In genomic region chr17:41107941-41108445, GRCh38 we compare ENCODE assay signal across 29 cellular contexts. TPM values are rescaled to one million over a fixed set of nuclear protein-coding genes. Genes with fewer than 3 reads are reported as not detected.
DNase-seq lines count a peak whose midpoint lies in the region; ATAC-seq and TF ChIP-seq lines count a peak whose summit lies in the region.
"Had no signal": no experiment of that assay in that cellular context is flagged by ENCODE, and none has a peak within 500 bp of the region (broad histone marks: within the 10 kb centered on the region; RNA-seq: fewer than 3 reads in every experiment).

No MANE protein-coding gene starts in this region.

- peak overlapping the region; percentile 53; the same call in 1 of the 2 replicates for H4K91ac ChIP-seq in IMR-90 (ENCODE audit: insufficient read depth, low read depth, low read length)

- peak overlapping the region; percentile 20; the same call in 1 of the 2 replicates for H2AK5ac ChIP-seq in IMR-90 (ENCODE audit: low read depth, low read length)

- no peaks in the 10 kb centered on the region for H3F3A ChIP-seq in DOHH2 (ENCODE audit: control insufficient read depth, insufficient read depth)

- H3K4me3 ChIP-seq in DOHH2 (ENCODE audit: low read length) (0 out of 2 replicates have a peak overlapping the region, but pooled peaks have one; percentile 31), IMR-90 (ENCODE audit: insufficient read depth, low read depth, low read length) (no peak overlapping the region; the same call in 1 of the 2 replicates), skeletal muscle satellite cell (ENCODE audit: low read length) (no peak overlapping the region)
- H3K4me3 ChIP-seq: dorsolateral prefrontal cortex, sigmoid colon had no signal

- H3K14ac ChIP-seq in IMR-90 (replicated peaks; ENCODE audit: low read depth, low read length): peak overlapping the region; percentile 57

- H3K9ac ChIP-seq in IMR-90 (ENCODE audit: low read depth, low read length) (no peak overlapping the region), skeletal muscle satellite cell (ENCODE audit: low read depth, low read length) (peak overlapping the region; percentile 18)
- H3K9ac ChIP-seq: parathyroid adenoma had no signal

- POLR2A ChIA-PET in IMR-90 (lab: Charles Lee; ENCODE audit: unreplicated experiment): interaction anchor here (1.1 kb wide), 1 partner anchor 28 kb away, joined by 3 read pairs; no protein-coding TSS in a partner anchor

- H3K27ac Mint-ChIP-seq in endothelial cell (ENCODE audit: unreplicated experiment): peak overlapping the region; percentile 15
- H3K27ac Mint-ChIP-seq: activated CD8-positive, alpha-beta T cell treated with anti-CD3 and anti-CD28 coated beads for 36 hours; natural killer cell; stimulated activated memory B cell treated with anti-CD40 and anti-IgM and Interleukin-4, amounts not matched to agents 10 μg/mL and 1 μg/mL and 100 μg/mL, for 72 hours; T-helper 2 cell treated with Interferon-gamma antibody and Interleukin-4, amounts not matched to agents 5 μg/mL and 100 μg/mL, for 36 hours had no signal

- H3K56ac ChIP-seq in IMR-90 (ENCODE audit: extremely low read depth, insufficient read depth, low read length): no peak overlapping the region

- dilution Hi-C loops in IMR-90 (cut with HindIII; ENCODE audit: low sequenced_read_pairs, unreplicated experiment): no loop called here

- no peaks in the 10 kb centered on the region for H3K9me2 ChIP-seq in DOHH2 (replicated peaks; ENCODE audit: control insufficient read depth, low read length)

- H3K27ac ChIP-seq in DOHH2 (ENCODE audit: low read depth, low read length) (no peak overlapping the region), IMR-90 (ENCODE audit: insufficient read depth, low read length) (no peak overlapping the region)
- H3K27ac ChIP-seq: dorsolateral prefrontal cortex, parathyroid adenoma, sigmoid colon had no signal

- no peaks in the 10 kb centered on the region for H3K27me3 ChIP-seq in DOHH2 (ENCODE audit: control insufficient read depth, low read length)
- H3K27me3 ChIP-seq in IMR-90 (ENCODE audit: control insufficient read depth, insufficient read depth, low read length): no peaks in the 10 kb centered on the region
- no peaks in the 10 kb centered on the region for H3K27me3 ChIP-seq in skeletal muscle satellite cell (ENCODE audit: control insufficient read depth, insufficient read depth, low read length)
- H3K27me3 ChIP-seq: sigmoid colon had no signal

- peak overlapping the region; percentile 68 for H2BK120ac ChIP-seq in IMR-90 (ENCODE audit: low read depth, low read length)

- peak overlapping the region; percentile 87; the same call in 1 of the 2 replicates for H3K18ac ChIP-seq in IMR-90 (ENCODE audit: low read depth, low read length)

- H3K27me3 Mint-ChIP-seq in endothelial cell (ENCODE audit: unreplicated experiment): no peaks in the 10 kb centered on the region

- H3K4me1 ChIP-seq in DOHH2 (ENCODE audit: control insufficient read depth, low read length) (peaks cover 15% of the 10 kb centered on the region), IMR-90 (ENCODE audit: control insufficient read depth, insufficient read depth, low read length) (0 out of 2 replicates have a peak, but pooled peaks cover 2% of the 10 kb centered on the region), skeletal muscle satellite cell (ENCODE audit: control insufficient read depth, insufficient read depth, low read length) (peaks cover 23% of the 10 kb centered on the region)
- H3K4me1 ChIP-seq: Caco-2, parathyroid adenoma, sigmoid colon had no signal

- H3K9me3 Mint-ChIP-seq in endothelial cell (ENCODE audit: unreplicated experiment): no peaks in the 10 kb centered on the region
- H3K9me3 Mint-ChIP-seq: activated CD8-positive, alpha-beta T cell treated with anti-CD3 and anti-CD28 coated beads for 36 hours; natural killer cell had no signal

- H2BK15ac ChIP-seq in IMR-90 (ENCODE audit: low read depth, low read length): peak overlapping the region; percentile 49; the same call in 1 of the 3 replicates

- H3K4me1 Mint-ChIP-seq in endothelial cell (ENCODE audit: unreplicated experiment): peaks cover 6% of the 10 kb centered on the region
- H3K4me1 Mint-ChIP-seq: natural killer cell had no signal

- H3K79me2 ChIP-seq in DOHH2 (ENCODE audit: control insufficient read depth, low read length): no peaks in the 10 kb centered on the region
- H3K79me2 ChIP-seq: parathyroid adenoma had no signal

- no peaks in the 10 kb centered on the region for H3K36me3 Mint-ChIP-seq in endothelial cell (ENCODE audit: low read depth, unreplicated experiment)
- H3K36me3 Mint-ChIP-seq: natural killer cell had no signal

- peak overlapping the region; percentile 50 to 53 for H4K8ac ChIP-seq in IMR-90 (ENCODE audit: low read depth in 2 of 2, low read length in 2 of 2)

- no TSS peak for BruUV-seq in IMR-90 (replicated peaks; lab: Mats Ljungman, UMichigan)

- H4K20me1 ChIP-seq in DOHH2 (ENCODE audit: control insufficient read depth, insufficient read depth, low read depth, low read length) (no peaks in the 10 kb centered on the region), IMR-90 (ENCODE audit: insufficient read depth, low read length) (no peaks in the 10 kb centered on the region)

- H3K9me3 ChIP-seq in DOHH2 (ENCODE audit: control insufficient read depth, insufficient read depth, low read length): peaks cover 12% of the 10 kb centered on the region
- H3K9me3 ChIP-seq in IMR-90 (ENCODE audit: control insufficient read depth, insufficient read depth, low read length): no peaks in the 10 kb centered on the region
- H3K9me3 ChIP-seq in skeletal muscle satellite cell (replicated peaks; ENCODE audit: low read length): peaks cover under 1% of the 10 kb centered on the region
- H3K9me3 ChIP-seq: sigmoid colon had no signal

- DNase-seq in IMR-90 (peak; percentile 29), endothelial cell (ENCODE audit: low spot score) (no peak), NOMO-1 treated with DMSO at 0.1 percent for 48 hours (lab: John Stamatoyannopoulos, UW; ENCODE audit: unreplicated experiment) (no peak), DMS79 treated with DMSO at 0.1 percent for 48 hours (lab: John Stamatoyannopoulos, UW) (no peak)
- DNase-seq: activated CD4-positive, CD25-positive, alpha-beta regulatory T cell; activated CD8-positive, alpha-beta T cell treated with anti-CD3 and anti-CD28 coated beads for 36 hours; activated naive CD4-positive, alpha-beta T cell; amygdala; Caco-2; central memory CD4-positive, alpha-beta T cell; dorsolateral prefrontal cortex; left colon; natural killer cell; NCI-H1417; NCI-H446 treated with DMSO at 0.1 percent for 48 hours; sigmoid colon had no signal

- WGBS in IMR-90 (ENCODE audit: extremely low coverage in 2 of 2, insufficient read length in 1 of 2), 2 experiments: no CpG with 5 or more reads among the region's 1 CpG

- ATAC-seq in IMR-90 (ENCODE audit: low read depth) (no peak), GM18861 (IDR thresholded peaks at IDR 0.05; ENCODE audit: unreplicated experiment) (no peak), GM21737 (IDR thresholded peaks at IDR 0.05; ENCODE audit: unreplicated experiment) (no peak)
- ATAC-seq: activated CD8-positive, alpha-beta T cell treated with anti-CD3 and anti-CD28 coated beads for 36 hours; left colon; natural killer cell; Panc1; stimulated activated memory B cell treated with anti-CD40 and anti-IgM and Interleukin-4, amounts not matched to agents 10 μg/mL and 1 μg/mL and 100 μg/mL, for 72 hours had no signal

- H3K4me2 ChIP-seq in DOHH2 (ENCODE audit: low read length) (peak overlapping the region; percentile 26), IMR-90 (ENCODE audit: low read depth, low read length) (no peak overlapping the region), skeletal muscle satellite cell (ENCODE audit: low read length) (no peak overlapping the region)

- peak overlapping the region; percentile 61 for H3K4ac ChIP-seq in IMR-90 (ENCODE audit: low read depth, low read length)

- peak overlapping the region; percentile 64 for H2BK20ac ChIP-seq in IMR-90 (ENCODE audit: low read depth, low read length)

- no peaks in the 10 kb centered on the region for H3K79me1 ChIP-seq in IMR-90 (ENCODE audit: low read depth in 1 of 2, low read length in 2 of 2)

- TF ChIP-seq CTCF in DOHH2 (IDR thresholded peaks at IDR 0.05; ENCODE audit: low read depth, low read length, poor library complexity, severe bottlenecking): no peak
- TF ChIP-seq CTCF in IMR-90 (conservative IDR thresholded peaks at IDR 0.05; ENCODE audit: low read depth, low read length): no peak
- no peak for TF ChIP-seq CTCF in endothelial cell (IDR thresholded peaks at IDR 0.05; ENCODE audit: unreplicated experiment)

- no peak overlapping the region for H2BK5ac ChIP-seq in IMR-90 (ENCODE audit: low read depth, low read length, poor library complexity, severe bottlenecking)

- H3K9me1 ChIP-seq in IMR-90 (ENCODE audit: insufficient read depth, low read length): no peaks in the 10 kb centered on the region; the same call in 1 of the 2 replicates

- intact Hi-C loops in IMR-90 (cut with micrococcal nuclease): no loop called here

- no peak overlapping the region; the same call in 1 of the 2 replicates for H4K5ac ChIP-seq in IMR-90 (ENCODE audit: low read depth, low read length)

- in situ Hi-C loops in IMR-90 (cut with MboI; ENCODE audit: low sequenced_read_pairs): no loop called here

- no peak overlapping the region for H2AK9ac ChIP-seq in IMR-90 (replicated peaks; ENCODE audit: low read depth, low read length, poor library complexity)

- CTCF ChIA-PET in IMR-90 (lab: Yijun Ruan, JAX): no interaction called here

- H2AFZ ChIP-seq in IMR-90 (replicated peaks; ENCODE audit: low read length, poor library complexity): no peak overlapping the region
- H2AFZ ChIP-seq: parathyroid adenoma had no signal

- no peak overlapping the region for H3K4me3 Mint-ChIP-seq in endothelial cell (ENCODE audit: unreplicated experiment)
- H3K4me3 Mint-ChIP-seq: activated CD8-positive, alpha-beta T cell treated with anti-CD3 and anti-CD28 coated beads for 36 hours; natural killer cell; T-helper 2 cell treated with Interferon-gamma antibody and Interleukin-4, amounts not matched to agents 5 μg/mL and 100 μg/mL, for 36 hours had no signal

- peak overlapping the region; percentile 69; the same call in 1 of the 2 replicates for H3K23ac ChIP-seq in IMR-90 (ENCODE audit: low read depth, low read length)

- TF ChIP-seq POLR2A in IMR-90 (IDR thresholded peaks at IDR 0.05; ENCODE audit: low read depth, low read length): no peak

- no peak for TF ChIP-seq RAD21 in IMR-90 (IDR thresholded peaks at IDR 0.05; ENCODE audit: low read length)

- H3K36me3 ChIP-seq in DOHH2 (ENCODE audit: control insufficient read depth, low read length): no peaks in the 10 kb centered on the region
- no peaks in the 10 kb centered on the region for H3K36me3 ChIP-seq in IMR-90 (ENCODE audit: control insufficient read depth, insufficient read depth, low read length)
- H3K36me3 ChIP-seq in skeletal muscle satellite cell (ENCODE audit: insufficient read depth, low read length): no peaks in the 10 kb centered on the region
- H3K36me3 ChIP-seq: sigmoid colon had no signal

RNA-seq across cellular contexts. Expression of gene KRTAP4-9, which starts 2.8 kb away (rescaled TPM):
- total RNA-seq in IMR-90 (2012; rRNA removed) (not detected in 2 replicates), endothelial cell (ENCODE audit: unreplicated experiment) (not detected)
- 0.24 TPM in 2 replicates for polyA plus RNA-seq in IMR-90 (2012; rRNA removed)
- 0.31 and 0.44 TPM in 2 replicates for polyA plus RNA-seq in IMR-90 (2012; cell fraction: cytosol; rRNA removed)
- 0.44 and 1.3 TPM in 2 replicates for polyA plus RNA-seq in IMR-90 (2012; cell fraction: nucleus; rRNA removed; ENCODE audit: low replicate concordance)
- total RNA-seq in skeletal muscle satellite cell (2012; rRNA removed): not detected in 2 replicates
- total RNA-seq: activated CD8-positive, alpha-beta T cell treated with anti-CD3 and anti-CD28 coated beads for 36 hours; Caco-2; dorsolateral prefrontal cortex; epithelial cell of proximal tubule; G401; left colon; LHCN-M2; mesenteric fat pad; natural killer cell; sigmoid colon had no signal
- polyA plus RNA-seq: sigmoid colon, thymus had no signal

RNA-seq across cellular contexts. Expression of gene KRTAP4-16, which starts 6.0 kb away (rescaled TPM):
- total RNA-seq in IMR-90 (2012; rRNA removed): not detected in 2 replicates
- polyA plus RNA-seq in IMR-90 (2012; rRNA removed): not detected in 2 replicates
- not detected in 2 replicates for polyA plus RNA-seq in IMR-90 (2012; cell fraction: cytosol; rRNA removed)
- polyA plus RNA-seq in IMR-90 (2012; cell fraction: nucleus; rRNA removed; ENCODE audit: low replicate concordance): 0.14 TPM in 1 of 2 replicates, not detected in the other
- not detected for total RNA-seq in endothelial cell (ENCODE audit: unreplicated experiment)
- not detected in 2 replicates for total RNA-seq in skeletal muscle satellite cell (2012; rRNA removed)
- total RNA-seq: activated CD8-positive, alpha-beta T cell treated with anti-CD3 and anti-CD28 coated beads for 36 hours; Caco-2; dorsolateral prefrontal cortex; epithelial cell of proximal tubule; G401; left colon; LHCN-M2; mesenteric fat pad; natural killer cell; sigmoid colon had no signal
- polyA plus RNA-seq: sigmoid colon, thymus had no signal

RNA-seq across cellular contexts. Expression of gene KRTAP4-8, which starts 10.1 kb away (rescaled TPM):
- not detected in 2 replicates for total RNA-seq in IMR-90 (2012; rRNA removed)
- not detected in 2 replicates for polyA plus RNA-seq in IMR-90 (2012; rRNA removed)
- polyA plus RNA-seq in IMR-90 (2012; cell fraction: cytosol; rRNA removed): not detected in 2 replicates
- polyA plus RNA-seq in IMR-90 (2012; cell fraction: nucleus; rRNA removed; ENCODE audit: low replicate concordance): 0.07 and 0.12 TPM in 2 replicates
- not detected for total RNA-seq in endothelial cell (ENCODE audit: unreplicated experiment)
- not detected in 2 replicates for total RNA-seq in skeletal muscle satellite cell (2012; rRNA removed)
- total RNA-seq: activated CD8-positive, alpha-beta T cell treated with anti-CD3 and anti-CD28 coated beads for 36 hours; Caco-2; dorsolateral prefrontal cortex; epithelial cell of proximal tubule; G401; left colon; LHCN-M2; mesenteric fat pad; natural killer cell; sigmoid colon had no signal
- polyA plus RNA-seq: sigmoid colon had no signal

RNA-seq across cellular contexts. Expression of gene KRTAP4-11, which starts 10.2 kb away (rescaled TPM):
- total RNA-seq in IMR-90 (2012; rRNA removed): not detected in 2 replicates
- not detected in 2 replicates for polyA plus RNA-seq in IMR-90 (2012; rRNA removed)
- 0.03 TPM in 1 of 2 replicates, not detected in the other for polyA plus RNA-seq in IMR-90 (2012; cell fraction: cytosol; rRNA removed)
- polyA plus RNA-seq in IMR-90 (2012; cell fraction: nucleus; rRNA removed; ENCODE audit: low replicate concordance): 0.13 TPM in 1 of 2 replicates, not detected in the other
- total RNA-seq in endothelial cell (ENCODE audit: unreplicated experiment): not detected
- total RNA-seq in skeletal muscle satellite cell (2012; rRNA removed): not detected in 2 replicates
- total RNA-seq: activated CD8-positive, alpha-beta T cell treated with anti-CD3 and anti-CD28 coated beads for 36 hours; Caco-2; dorsolateral prefrontal cortex; epithelial cell of proximal tubule; G401; left colon; LHCN-M2; mesenteric fat pad; natural killer cell; sigmoid colon had no signal
- polyA plus RNA-seq: sigmoid colon, thymus had no signal

RNA-seq across cellular contexts. Expression of gene KRTAP4-12, which starts 16.0 kb away (rescaled TPM):
- total RNA-seq in IMR-90 (2012; rRNA removed): 0.18 TPM in 1 of 2 replicates, not detected in the other
- polyA plus RNA-seq in IMR-90 (2012; rRNA removed): 1.0 and 1.1 TPM in 2 replicates
- polyA plus RNA-seq in IMR-90 (2012; cell fraction: cytosol; rRNA removed): 0.84 and 1.4 TPM in 2 replicates
- polyA plus RNA-seq in IMR-90 (2012; cell fraction: nucleus; rRNA removed; ENCODE audit: low replicate concordance): 0.79 and 1.8 TPM in 2 replicates
- not detected for total RNA-seq in endothelial cell (ENCODE audit: unreplicated experiment)
- not detected in 2 replicates for total RNA-seq in skeletal muscle satellite cell (2012; rRNA removed)
- total RNA-seq: activated CD8-positive, alpha-beta T cell treated with anti-CD3 and anti-CD28 coated beads for 36 hours; Caco-2; dorsolateral prefrontal cortex; epithelial cell of proximal tubule; G401; left colon; LHCN-M2; mesenteric fat pad; natural killer cell; sigmoid colon had no signal
- polyA plus RNA-seq: sigmoid colon, thymus had no signal
